23 cellular contexts compared by ENCODE assay signal in genomic region chr5:91121347-91121993, GRCh38.
DNase-seq lines count a peak whose midpoint lies in the region; ATAC-seq and TF ChIP-seq lines count a peak whose summit lies in the region.
"Had no signal": no experiment of that assay in that cellular context is flagged by ENCODE, and none has a peak within 500 bp of the region (broad histone marks: within the 10 kb centered on the region; RNA-seq: fewer than 3 reads in every experiment).

No MANE protein-coding gene starts in this region.

- H3K9me3 ChIP-seq in ascending aorta (no peaks in the 10 kb centered on the region), sigmoid colon (no peaks in the 10 kb centered on the region), transverse colon (no peaks in the 10 kb centered on the region)
- H3K9me3 ChIP-seq: ovary had no signal

- no peaks in the 10 kb centered on the region for H3K36me3 ChIP-seq in ascending aorta
- H3K36me3 ChIP-seq in sigmoid colon, result no peaks in the 10 kb centered on the region
- no peaks in the 10 kb centered on the region for H3K36me3 ChIP-seq in transverse colon
- H3K36me3 ChIP-seq: ovary had no signal

- no peak overlapping the region for H3K4me3 ChIP-seq in ascending aorta
- H3K4me3 ChIP-seq in fibroblast of villous mesenchyme (ENCODE audit: low read depth, low read length), result no peak overlapping the region
- H3K4me3 ChIP-seq in sigmoid colon, result no peak overlapping the region
- H3K4me3 ChIP-seq in transverse colon, result no peak overlapping the region
- H3K4me3 ChIP-seq: ovary had no signal

- no peak for DNase-seq in ascending aorta (ENCODE audit: low spot score in 2 of 2)
- DNase-seq in fibroblast of villous mesenchyme (ENCODE audit: low read depth), result peak; percentile 57
- peak; percentile 58 for DNase-seq in sigmoid colon
- no peak for DNase-seq in transverse colon
- DNase-seq in activated T-cell treated with anti-CD3 and anti-CD28 coated beads, Interleukin-2, amount 50 U/mL, for 4 hours, result no peak
- DNase-seq: activated CD4-positive, alpha-beta T cell treated with anti-CD3 and anti-CD28 coated beads for 36 hours; activated CD8-positive, alpha-beta memory T cell treated with anti-CD3 and anti-CD28 coated beads, Interleukin-2, amount 50 U/mL, for 4 hours; activated effector memory CD4-positive, alpha-beta T cell treated with Interleukin-2 at 50 U/mL for 16 hours; activated naive CD8-positive, alpha-beta T cell treated with anti-CD3 and anti-CD28 coated beads, Interleukin-2, amount 50 U/mL, for 24 hours; Calu3; caudate nucleus; erythroblast; GOT3; Kasumi-1; naive B cell; NCI-H1105; NCI-H2107; NCI-H510A treated with DMSO at 0.1 percent for 48 hours; ovary; stimulated activated CD4-positive, alpha-beta T cell treated with anti-CD3 and anti-CD28 coated beads, Interleukin-4, amount 100 ng/mL, for 4 hours had no signal

- ATAC-seq in GM18861 (IDR thresholded peaks at IDR 0.05; ENCODE audit: unreplicated experiment) (no peak), HG03565 (IDR thresholded peaks at IDR 0.05; ENCODE audit: unreplicated experiment) (no peak)
- ATAC-seq in activated T-cell treated with anti-CD3 and anti-CD28 coated beads, Interleukin-2, amount 50 U/mL, for 4 hours, result no peak
- ATAC-seq: activated CD4-positive, alpha-beta T cell treated with anti-CD3 and anti-CD28 coated beads for 36 hours; activated naive CD8-positive, alpha-beta T cell treated with anti-CD3 and anti-CD28 coated beads, Interleukin-2, amount 50 U/mL, for 24 hours had no signal

- H3K27ac ChIP-seq in ascending aorta (peak overlapping the region; percentile 45 to 69), sigmoid colon (peak overlapping the region; percentile 62 to 78 (median 69)), transverse colon (peak overlapping the region; percentile 35 to 59 (median 55))

- H3K4me1 Mint-ChIP-seq in activated T-cell treated with anti-CD3 and anti-CD28 coated beads, Interleukin-2, amount 50 U/mL, for 4 hours (ENCODE audit: low read depth), result no peaks in the 10 kb centered on the region
- H3K4me1 Mint-ChIP-seq: activated CD4-positive, alpha-beta T cell treated with anti-CD3 and anti-CD28 coated beads for 36 hours; activated naive CD8-positive, alpha-beta T cell treated with anti-CD3 and anti-CD28 coated beads, Interleukin-2, amount 50 U/mL, for 24 hours; B cell; naive B cell had no signal

- no peak for TF ChIP-seq EP300 in sigmoid colon (IDR thresholded peaks at IDR 0.05)
- no peak for TF ChIP-seq EP300 in transverse colon (IDR thresholded peaks at IDR 0.05; ENCODE audit: low read depth)

- H3K27me3 ChIP-seq in ascending aorta (no peaks in the 10 kb centered on the region), sigmoid colon (no peaks in the 10 kb centered on the region), transverse colon (no peaks in the 10 kb centered on the region)
- H3K27me3 ChIP-seq: ovary had no signal

- H3K4me1 ChIP-seq in ascending aorta (peaks cover 16 to 45% of the 10 kb centered on the region in 2 donors), sigmoid colon (peaks cover 0 to 70% (median 56%) of the 10 kb centered on the region in 4 donors), transverse colon (peaks cover 7 to 46% (median 9%) of the 10 kb centered on the region in 4 donors)

- H3K27me3 Mint-ChIP-seq in activated T-cell treated with anti-CD3 and anti-CD28 coated beads, Interleukin-2, amount 50 U/mL, for 4 hours (ENCODE audit: low read depth), result no peaks in the 10 kb centered on the region
- H3K27me3 Mint-ChIP-seq: activated CD4-positive, alpha-beta T cell treated with anti-CD3 and anti-CD28 coated beads for 36 hours; activated naive CD8-positive, alpha-beta T cell treated with anti-CD3 and anti-CD28 coated beads, Interleukin-2, amount 50 U/mL, for 24 hours; B cell; naive B cell had no signal

- no peaks in the 10 kb centered on the region for H3K36me3 Mint-ChIP-seq in activated T-cell treated with anti-CD3 and anti-CD28 coated beads, Interleukin-2, amount 50 U/mL, for 4 hours (ENCODE audit: insufficient read depth)
- H3K36me3 Mint-ChIP-seq: naive B cell had no signal

- WGBS in sigmoid colon, 2 donors, result 90 to 91% methylated on average over 7 of the region's 7 CpGs
- WGBS in transverse colon (ENCODE audit: low coverage in 1 of 2), 2 donors, result 85 to 89% methylated on average over 6 to 7 of the region's 7 CpGs

- intact Hi-C loops in ascending aorta (cut with DNase I) (no loop called here), sigmoid colon (cut with DNase I) (loop anchor here (5.0 kb wide), 1 partner anchor 146 kb away; no protein-coding TSS in a partner anchor), transverse colon (cut with DNase I; ENCODE audit: low total_unique reads) (loop anchor here (5.0 kb wide), 1 partner anchor 56 kb away; no protein-coding TSS in a partner anchor)

- in situ Hi-C loops in transverse colon (cut with MboI; ENCODE audit: low pct_ligation_motif_present in 1 of 4, low pct_unique_long_range_greater_than_20kb in 1 of 4, low sequenced_read_pairs in 3 of 4), result loop anchor here in 2 of 4 donors (25.0 kb wide), 2 partner anchors 166 to 266 kb away; partner anchors contain the start of gene ARRDC3 (in 1 of the 2)

- no peaks in the 10 kb centered on the region for H3K9me3 Mint-ChIP-seq in activated T-cell treated with anti-CD3 and anti-CD28 coated beads, Interleukin-2, amount 50 U/mL, for 4 hours
- H3K9me3 Mint-ChIP-seq: activated naive CD8-positive, alpha-beta T cell treated with anti-CD3 and anti-CD28 coated beads, Interleukin-2, amount 50 U/mL, for 24 hours; naive B cell had no signal

- TF ChIP-seq POLR2A in sigmoid colon (IDR thresholded peaks at IDR 0.05) (no peak), transverse colon (IDR thresholded peaks at IDR 0.05) (no peak)

- no peak overlapping the region for H3K4me3 Mint-ChIP-seq in activated T-cell treated with anti-CD3 and anti-CD28 coated beads, Interleukin-2, amount 50 U/mL, for 4 hours
- H3K4me3 Mint-ChIP-seq: activated CD4-positive, alpha-beta T cell treated with anti-CD3 and anti-CD28 coated beads for 36 hours; activated naive CD8-positive, alpha-beta T cell treated with anti-CD3 and anti-CD28 coated beads, Interleukin-2, amount 50 U/mL, for 24 hours; B cell; naive B cell had no signal

- TF ChIP-seq CTCF in ascending aorta (IDR thresholded peaks at IDR 0.05) (no peak), fibroblast of villous mesenchyme (IDR thresholded peaks at IDR 0.05; ENCODE audit: insufficient read depth, low read depth, low read length) (no peak), sigmoid colon (IDR thresholded peaks at IDR 0.05) (no peak), transverse colon (IDR thresholded peaks at IDR 0.05) (no peak)

Comparison
In these comparisons a context has a peak if more than half of its experiments do, and no peak if none do; other contexts are left out.
1. DNase-seq: peak in fibroblast of villous mesenchyme (single experiment) and sigmoid colon (single experiment); none in ascending aorta (0 of 2), transverse colon (single experiment) and activated T-cell treated with anti-CD3 and anti-CD28 coated beads, Interleukin-2, amount 50 U/mL, for 4 hours (single experiment).
2. Peak in every context shown above with its lines, with median percentiles within 50 percentile points of each other: H3K27ac ChIP-seq.